Comparison of ENCODE assay signal across 17 cellular contexts in the genomic region with DNA sequence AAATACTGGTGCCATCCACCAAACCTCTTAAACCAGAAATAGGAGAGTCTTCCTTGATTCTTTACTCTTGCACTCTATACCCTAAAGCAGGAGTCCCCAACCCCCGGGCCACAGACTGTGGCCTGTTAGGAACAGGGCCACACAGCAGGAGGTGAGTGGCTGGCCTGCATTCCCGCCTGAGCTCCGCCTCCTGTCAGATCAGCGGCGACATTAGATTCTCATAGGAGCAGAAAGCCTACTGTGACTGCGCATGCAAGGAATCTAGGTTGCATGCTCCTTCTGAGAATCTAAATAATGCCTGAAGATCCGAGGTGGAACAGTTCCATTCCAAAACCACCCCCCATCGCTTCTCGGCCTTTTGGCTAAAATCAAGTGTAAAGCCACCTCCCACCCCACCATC. TPM values are rescaled to one million over a fixed set of nuclear protein-coding genes. Genes with fewer than 3 reads are reported as not detected.
"Had no signal": no experiment of that assay in that cellular context is flagged by ENCODE, and none has a peak within 500 bp of the region (broad histone marks: within the 10 kb centered on the region; RNA-seq: fewer than 3 reads in every experiment).

No MANE protein-coding gene starts in this region.

- DNase-seq: activated CD4-positive, alpha-beta T cell treated with anti-CD3 and anti-CD28 coated beads for 1 hour; activated CD8-positive, alpha-beta memory T cell treated with anti-CD3 and anti-CD28 coated beads, Interleukin-2, amount 50 U/mL, for 4 hours; activated CD8-positive, alpha-beta T cell treated with anti-CD3 and anti-CD28 coated beads for 36 hours; activated naive CD4-positive, alpha-beta T cell; activated T-cell treated with anti-CD3 and anti-CD28 coated beads, Interleukin-2, amount 50 U/mL, for 72 hours; cortex of kidney; hypothalamus; left colon; natural killer cell; occipital lobe; stimulated activated CD4-positive, alpha-beta T cell treated with anti-CD3 and anti-CD28 coated beads, Interleukin-1b, Interleukin-23, amount 100 ng/mL, for 48 hours; upper lobe of left lung had no signal

- H3K36me3 ChIP-seq: ascending aorta, cardiac muscle cell, right lobe of liver, upper lobe of left lung had no signal

- H3K4me1 ChIP-seq: ascending aorta, right lobe of liver, upper lobe of left lung had no signal

- H3K4me3 ChIP-seq: ascending aorta, cardiac muscle cell, right lobe of liver, upper lobe of left lung had no signal

- H3K9me3 ChIP-seq: ascending aorta, right lobe of liver, upper lobe of left lung had no signal

- H3K27me3 ChIP-seq: ascending aorta, cardiac muscle cell, right lobe of liver, upper lobe of left lung had no signal

- H3K27ac ChIP-seq: ascending aorta, cardiac muscle cell, right lobe of liver, upper lobe of left lung had no signal

- ATAC-seq: activated CD8-positive, alpha-beta T cell treated with anti-CD3 and anti-CD28 coated beads for 36 hours; activated T-cell treated with anti-CD3 and anti-CD28 coated beads, Interleukin-2, amount 50 U/mL, for 72 hours; left colon; natural killer cell; right lobe of liver; stimulated activated memory B cell treated with anti-CD40 and anti-IgM and Interleukin-4, amounts not matched to agents 10 μg/mL and 1 μg/mL and 100 μg/mL, for 72 hours had no signal

RNA-seq across cellular contexts. Expression of gene SRCIN1, which starts 30.3 kb away (rescaled TPM):
- total RNA-seq: ascending aorta, glomerular endothelial cell had no signal
